ENCODE assay signal across 8 cellular contexts in the genomic region with DNA sequence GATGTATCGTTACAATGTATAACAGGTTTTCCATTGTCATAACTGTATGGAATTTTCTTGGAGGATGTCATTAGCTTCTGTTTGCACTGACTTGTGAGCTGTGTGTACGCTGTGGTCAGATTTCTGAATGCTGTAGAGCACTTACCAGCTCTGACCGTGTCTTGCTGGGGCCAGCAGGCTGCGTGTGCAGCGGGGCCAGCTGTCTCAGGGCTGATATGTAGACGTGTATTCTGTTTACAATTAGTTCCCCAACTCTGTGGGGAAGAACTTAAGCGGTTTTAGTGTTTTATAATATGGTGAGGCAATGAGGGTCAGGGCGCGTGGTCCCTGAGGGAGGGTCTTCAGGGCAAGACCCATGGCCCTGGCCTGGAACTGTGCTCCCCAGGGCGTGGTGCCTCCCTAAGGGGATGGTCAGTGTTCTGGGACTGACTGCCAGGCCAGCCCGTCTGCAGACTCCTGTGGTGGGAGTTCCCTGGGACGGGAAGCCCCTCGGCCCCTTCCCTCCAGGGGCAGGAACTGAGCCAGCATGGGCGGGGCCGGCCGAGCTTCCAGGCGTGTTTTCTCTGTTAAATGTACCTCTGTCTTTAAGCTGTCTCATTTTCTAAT. TPM values are rescaled to one million over a fixed set of nuclear protein-coding genes. Genes with fewer than 3 reads are reported as not detected.
A peak's percentile ranks its signal among the peaks of the same experiment; 100 is the strongest.
DNase-seq lines count a peak whose midpoint lies in the region; ATAC-seq and TF ChIP-seq lines count a peak whose summit lies in the region.

No MANE protein-coding gene starts in this region.

- H3K36me3 ChIP-seq in GM23248 (ENCODE audit: low read depth) (peaks cover 49% of the 10 kb centered on the region), left ventricle myocardium inferior (peaks cover 72% of the 10 kb centered on the region), skeletal muscle satellite cell (ENCODE audit: insufficient read depth, low read length) (peaks cover 79% of the 10 kb centered on the region)

- TF ChIP-seq CTCF in left ventricle myocardium inferior (IDR thresholded peaks at IDR 0.05; ENCODE audit: borderline replicate concordance), result no peak

- H3K36me3 Mint-ChIP-seq in activated naive CD8-positive, alpha-beta T cell treated with anti-CD3 and anti-CD28 coated beads for 36 hours, result peaks cover 8% of the 10 kb centered on the region

- DNase-seq in GM23248 (peak; percentile 39), left ventricle myocardium inferior (peak; percentile 74), middle frontal gyrus (ENCODE audit: extremely low spot score, low spot score) (no peak), HuH-7.5 (ENCODE audit: low spot score) (no peak)
- no peak for DNase-seq in activated naive CD8-positive, alpha-beta T cell treated with anti-CD3 and anti-CD28 coated beads for 36 hours

- H3K27ac ChIP-seq in GM23248 (peak overlapping the region; percentile 26; the same call in 1 of the 2 replicates), left ventricle myocardium inferior (replicated peaks) (peak overlapping the region; percentile 76)

- H3K27me3 ChIP-seq in GM23248 (replicated peaks; ENCODE audit: insufficient read depth) (no peaks in the 10 kb centered on the region), left ventricle myocardium inferior (ENCODE audit: low read depth) (no peaks in the 10 kb centered on the region), skeletal muscle satellite cell (ENCODE audit: control insufficient read depth, insufficient read depth, low read length) (no peaks in the 10 kb centered on the region)

- no peak overlapping the region for H2AFZ ChIP-seq in GM23248

- H3K4me3 Mint-ChIP-seq in activated naive CD8-positive, alpha-beta T cell treated with anti-CD3 and anti-CD28 coated beads for 36 hours, result no peak overlapping the region

- H3K9me3 ChIP-seq in GM23248 (ENCODE audit: low read depth), result no peaks in the 10 kb centered on the region
- H3K9me3 ChIP-seq in left ventricle myocardium inferior (replicated peaks), result no peaks in the 10 kb centered on the region
- no peaks in the 10 kb centered on the region for H3K9me3 ChIP-seq in skeletal muscle satellite cell (replicated peaks; ENCODE audit: low read length)

- H3K27ac Mint-ChIP-seq in activated naive CD8-positive, alpha-beta T cell treated with anti-CD3 and anti-CD28 coated beads for 36 hours, result peak overlapping the region; percentile 16

- in situ Hi-C loops in GM23248 (cut with MboI), result no loop called here

- ATAC-seq in GM18870 (IDR thresholded peaks at IDR 0.05; ENCODE audit: unreplicated experiment) (no peak), HG03097 (IDR thresholded peaks at IDR 0.05; ENCODE audit: low FRiP score, unreplicated experiment) (no peak)

- intact Hi-C loops in left ventricle myocardium inferior (cut with micrococcal nuclease), result no loop called here

- no peaks in the 10 kb centered on the region for H3K9me3 Mint-ChIP-seq in activated naive CD8-positive, alpha-beta T cell treated with anti-CD3 and anti-CD28 coated beads for 36 hours

- peaks cover 12% of the 10 kb centered on the region; the same call in 1 of the 2 replicates for H3F3A ChIP-seq in GM23248 (ENCODE audit: insufficient read depth)

- H3K4me1 ChIP-seq in GM23248 (ENCODE audit: insufficient read depth) (no peaks in the 10 kb centered on the region), left ventricle myocardium inferior (peaks cover 63% of the 10 kb centered on the region), skeletal muscle satellite cell (ENCODE audit: control insufficient read depth, insufficient read depth, low read length) (peaks cover 35% of the 10 kb centered on the region)

- 41 to 45% methylated on average over 17 of the region's 17 CpGs for WGBS in GM23248 (ENCODE audit: low coverage in 1 of 2, low lambda C conversion rate in 2 of 2, missing lambda C conversion rate in 2 of 2), 2 experiments

- H3K4me1 Mint-ChIP-seq in activated naive CD8-positive, alpha-beta T cell treated with anti-CD3 and anti-CD28 coated beads for 36 hours, result no peaks in the 10 kb centered on the region

- H3K9me2 ChIP-seq in GM23248 (ENCODE audit: insufficient read depth), result no peaks in the 10 kb centered on the region

- peaks cover 81% of the 10 kb centered on the region for H3K79me2 ChIP-seq in GM23248 (ENCODE audit: insufficient read depth)

- H3K4me2 ChIP-seq in GM23248 (ENCODE audit: unreplicated experiment), result no peak overlapping the region
- peak overlapping the region; percentile 8 for H3K4me2 ChIP-seq in skeletal muscle satellite cell (ENCODE audit: low read length)

- H3K9ac ChIP-seq in GM23248 (peak overlapping the region; percentile 24; the same call in 1 of the 2 replicates), skeletal muscle satellite cell (ENCODE audit: low read depth, low read length) (no peak overlapping the region)

- H3K4me3 ChIP-seq in GM23248 (no peak overlapping the region), left ventricle myocardium inferior (peak overlapping the region; percentile 19), skeletal muscle satellite cell (ENCODE audit: low read length) (no peak overlapping the region)

- no peaks in the 10 kb centered on the region for H4K20me1 ChIP-seq in GM23248 (ENCODE audit: insufficient read depth)

- H3K27me3 Mint-ChIP-seq in activated naive CD8-positive, alpha-beta T cell treated with anti-CD3 and anti-CD28 coated beads for 36 hours, result no peaks in the 10 kb centered on the region

RNA-seq across cellular contexts. Expression of gene XRCC3, which starts 18.7 kb away (rescaled TPM):
- total RNA-seq in GM23248 (2014; rRNA removed; shearing (Covaris generic)), result 19.1 and 20.3 TPM in 2 replicates
- 4.0 and 4.9 TPM in 2 replicates for polyA plus RNA-seq in GM23248 (2016; fragmentation: Nextera tagmentation; extraction: Ambion mirVana)
- total RNA-seq in activated naive CD8-positive, alpha-beta T cell treated with anti-CD3 and anti-CD28 coated beads for 36 hours, result 10 to 100 TPM; 57.8 to 65.0 TPM
- 4.1 TPM for total RNA-seq in left ventricle myocardium inferior
- total RNA-seq in skeletal muscle satellite cell (2012; rRNA removed), result 13.7 and 15.9 TPM in 2 replicates

RNA-seq across cellular contexts. Expression of gene ZFYVE21, which starts 19.0 kb away (rescaled TPM):
- 60.3 and 77.4 TPM in 2 replicates for total RNA-seq in GM23248 (2014; rRNA removed; shearing (Covaris generic))
- 112 and 120 TPM in 2 replicates for polyA plus RNA-seq in GM23248 (2016; fragmentation: Nextera tagmentation; extraction: Ambion mirVana)
- 1 to 10 TPM; 8.0 to 8.9 TPM for total RNA-seq in activated naive CD8-positive, alpha-beta T cell treated with anti-CD3 and anti-CD28 coated beads for 36 hours
- total RNA-seq in left ventricle myocardium inferior, result 50.5 TPM
- total RNA-seq in skeletal muscle satellite cell (2012; rRNA removed), result 33.0 and 34.5 TPM in 2 replicates

Comparison
In these comparisons a context has a peak if more than half of its experiments do, and no peak if none do; other contexts are left out.
1. DNase-seq: peak in GM23248 (single experiment) and left ventricle myocardium inferior (single experiment); none in activated naive CD8-positive, alpha-beta T cell treated with anti-CD3 and anti-CD28 coated beads for 36 hours (single experiment), middle frontal gyrus (single experiment) and HuH-7.5 (single experiment).